14 cellular contexts compared by ENCODE assay signal in genomic region chr6:38350220-38350619, GRCh38.
"Had no signal": no experiment of that assay in that cellular context is flagged by ENCODE, and none has a peak within 500 bp of the region (broad histone marks: within the 10 kb centered on the region; RNA-seq: fewer than 3 reads in every experiment).

No MANE protein-coding gene starts in this region.

- H3K4me1 ChIP-seq: foreskin keratinocyte had no signal

- DNase-seq: activated CD4-positive, alpha-beta T cell treated with anti-CD3 and anti-CD28 coated beads, Interleukin-2, amount 50 U/mL, for 48 hours; activated gamma-delta T cell; adrenal gland; effector memory CD8-positive, alpha-beta T cell; foreskin keratinocyte; naive thymus-derived CD8-positive, alpha-beta T cell; retina; stimulated activated CD4-positive, alpha-beta T cell treated with anti-CD3 and anti-CD28 coated beads, Interleukin-12 subunit alpha, Interleukin-12 subunit beta, amount 100 ng/mL, for 4 hours; stimulated activated CD4-positive, alpha-beta T cell treated with anti-CD3 and anti-CD28 coated beads, Interleukin-2, amount 100 ng/mL, for 24 hours; stimulated activated naive CD8-positive, alpha-beta T cell treated with anti-CD3 and anti-CD28 coated beads, Interleukin-15, Interleukin-2, amounts not matched to agents 100 U/mL and 50 U/mL, for 24 hours; transverse colon; WERI-Rb-1 had no signal

- H3K27me3 ChIP-seq: adrenal gland, foreskin keratinocyte, suprapubic skin, transverse colon, vagina had no signal

- H3K9me3 ChIP-seq: adrenal gland, suprapubic skin, transverse colon, vagina had no signal

- H3K36me3 ChIP-seq: adrenal gland, suprapubic skin, transverse colon, vagina, WERI-Rb-1 had no signal

- H3K27ac ChIP-seq: adrenal gland, foreskin keratinocyte, suprapubic skin, vagina had no signal

- H3K4me3 ChIP-seq: adrenal gland, suprapubic skin, transverse colon, vagina had no signal
